Comparison of ENCODE assay signal across 2 cellular contexts in genomic region chr16:15601212-15601879, GRCh38.
TF ChIP-seq lines count a peak whose summit lies in the region.

No MANE protein-coding gene starts in this region.

TF ChIP-seq in SK-N-SH, 30 proteins besides CTCF, POLR2A, EP300 and RAD21 (continued from another document):
- TF ChIP-seq, protein P1, sequence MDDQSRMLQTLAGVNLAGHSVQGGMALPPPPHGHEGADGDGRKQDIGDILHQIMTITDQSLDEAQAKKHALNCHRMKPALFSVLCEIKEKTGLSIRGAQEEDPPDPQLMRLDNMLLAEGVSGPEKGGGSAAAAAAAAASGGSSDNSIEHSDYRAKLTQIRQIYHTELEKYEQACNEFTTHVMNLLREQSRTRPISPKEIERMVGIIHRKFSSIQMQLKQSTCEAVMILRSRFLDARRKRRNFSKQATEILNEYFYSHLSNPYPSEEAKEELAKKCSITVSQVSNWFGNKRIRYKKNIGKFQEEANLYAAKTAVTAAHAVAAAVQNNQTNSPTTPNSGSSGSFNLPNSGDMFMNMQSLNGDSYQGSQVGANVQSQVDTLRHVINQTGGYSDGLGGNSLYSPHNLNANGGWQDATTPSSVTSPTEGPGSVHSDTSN (IDR thresholded peaks at IDR 0.05), result no peak
- no peak for TF ChIP-seq JUND (IDR thresholded peaks at IDR 0.05)
- no peak for TF ChIP-seq RFX5 (IDR thresholded peaks at IDR 0.05; ENCODE audit: low read length)
- no peak for TF ChIP-seq CHD2 (IDR thresholded peaks at IDR 0.05; ENCODE audit: low read length, partially characterized antibody)
- no peak for TF ChIP-seq TCF12 (IDR thresholded peaks at IDR 0.05)

TF ChIP-seq in SK-N-SH treated with all-trans-retinoic acid at 6 μM for 48 hours, 23 proteins besides CTCF, POLR2A, EP300 and RAD21 (continued from another document):
- TF ChIP-seq CSRNP3 (CRISPR knock-in tag; IDR thresholded peaks at IDR 0.05) (no peak), OSR1 (CRISPR knock-in tag; IDR thresholded peaks at IDR 0.05) (no peak), BACH2 (CRISPR knock-in tag; IDR thresholded peaks at IDR 0.05; ENCODE audit: borderline replicate concordance) (no peak), ZFP3 (CRISPR knock-in tag; IDR thresholded peaks at IDR 0.05) (no peak), ZFP30 (CRISPR knock-in tag; IDR thresholded peaks at IDR 0.05) (no peak), PPARA (CRISPR knock-in tag; IDR thresholded peaks at IDR 0.05; ENCODE audit: borderline replicate concordance) (no peak)
